In the genomic region with DNA sequence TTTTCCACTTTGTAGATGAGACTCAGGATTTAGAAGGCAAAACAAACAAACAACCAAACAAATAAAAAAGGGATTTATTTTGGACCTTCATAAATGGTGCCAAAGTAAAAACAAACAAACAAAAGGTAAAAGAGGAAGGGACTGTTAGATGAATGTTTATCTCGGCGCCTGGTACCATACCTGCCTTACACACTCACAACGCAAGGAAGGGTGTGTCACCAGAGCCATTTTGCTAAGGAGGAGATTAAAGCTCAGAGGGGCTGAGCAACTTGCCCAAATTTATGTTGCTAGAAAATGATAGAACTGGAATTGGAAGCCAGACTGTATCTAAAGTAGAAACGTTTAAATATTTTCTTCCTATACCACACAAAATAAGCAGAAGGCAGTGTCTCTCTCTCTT, we compare ENCODE assay signal across 8 cellular contexts. TPM values are rescaled to one million over a fixed set of nuclear protein-coding genes. Genes with fewer than 3 reads are reported as not detected.
DNase-seq lines count a peak whose midpoint lies in the region; ATAC-seq and TF ChIP-seq lines count a peak whose summit lies in the region.

No MANE protein-coding gene starts in this region.

- POLR2A ChIA-PET in AG04449 (lab: Yijun Ruan, JAX): interaction anchor here (0.7 to 1.1 kb wide), 2 partner anchors 261 to 296 kb away, joined by 3 read pairs; no protein-coding TSS in a partner anchor
- POLR2A ChIA-PET in activated naive CD8-positive, alpha-beta T cell treated with anti-CD3 and anti-CD28 coated beads, Interleukin-2, amount 10 ng/mL, durations not matched to agents 7 days and 5 days (lab: Charles Lee): no interaction called here

- H3K27me3 Mint-ChIP-seq in GM23338 (ENCODE audit: insufficient read depth, low read depth, poor library complexity): peaks cover 1% of the 10 kb centered on the region
- peaks cover 6% of the 10 kb centered on the region for H3K27me3 Mint-ChIP-seq in activated naive CD8-positive, alpha-beta T cell treated with anti-CD3 and anti-CD28 coated beads, Interleukin-2, amount 10 ng/mL, durations not matched to agents 7 days and 5 days

- H2AFZ ChIP-seq in GM23338 (peak overlapping the region; percentile 54), mesenchymal stem cell (ENCODE audit: low read depth, low read length) (no peak overlapping the region)

- H3K4me2 ChIP-seq in GM23338: peak overlapping the region; percentile 71; the same call in 1 of the 2 replicates
- H3K4me2 ChIP-seq in mesenchymal stem cell (ENCODE audit: low read length, poor library complexity, severe bottlenecking): no peak overlapping the region

- H3K4ac ChIP-seq in mesenchymal stem cell (ENCODE audit: low read depth in 1 of 2, low read length in 2 of 2): no peak overlapping the region

- CTCF ChIA-PET in AG04449 (lab: Yijun Ruan, JAX): interaction anchor here (0.6 to 4.8 kb wide), 33 partner anchors 12 to 1574 kb away, joined by 3 to 127 read pairs (median 4); no protein-coding TSS in a partner anchor

- H4K20me1 ChIP-seq in GM23338 (replicated peaks; ENCODE audit: insufficient read depth): no peaks in the 10 kb centered on the region

- H3K27ac Mint-ChIP-seq in GM23338: no peak overlapping the region; the same call in 1 of the 2 replicates
- H3K27ac Mint-ChIP-seq in activated naive CD8-positive, alpha-beta T cell treated with anti-CD3 and anti-CD28 coated beads, Interleukin-2, amount 10 ng/mL, durations not matched to agents 7 days and 5 days: peak overlapping the region; percentile 80

- H3K27me3 ChIP-seq in GM23338 (ENCODE audit: insufficient read depth) (no peaks in the 10 kb centered on the region), mesenchymal stem cell (ENCODE audit: control insufficient read depth in 1 of 2, insufficient read depth in 1 of 2, low read length in 2 of 2) (no peaks in the 10 kb centered on the region), sigmoid colon (no peaks in the 10 kb centered on the region)

- no peak for DNase-seq in AG04449 (ENCODE audit: low read depth, low spot score)
- DNase-seq in GM23338 (ENCODE audit: low spot score): no peak
- DNase-seq in activated naive CD8-positive, alpha-beta T cell treated with anti-CD3 and anti-CD28 coated beads, Interleukin-2, amount 10 ng/mL, durations not matched to agents 7 days and 5 days: no peak
- DNase-seq in mesenchymal stem cell: no peak
- DNase-seq in sigmoid colon: no peak
- no peak for DNase-seq in SK-N-DZ (ENCODE audit: low spot score)
- no peak for DNase-seq in SKM-1 (lab: John Stamatoyannopoulos, UW; ENCODE audit: unreplicated experiment)

- no peak overlapping the region for H3K14ac ChIP-seq in mesenchymal stem cell (ENCODE audit: low read length in 2 of 2)

- no peaks in the 10 kb centered on the region for H3F3A ChIP-seq in GM23338 (replicated peaks; ENCODE audit: low read depth)

- no peak overlapping the region for H3K23ac ChIP-seq in mesenchymal stem cell (ENCODE audit: low read length in 2 of 2)

- TF ChIP-seq POLR2A in sigmoid colon (IDR thresholded peaks at IDR 0.05): no peak

- no peak for TF ChIP-seq EP300 in sigmoid colon (IDR thresholded peaks at IDR 0.05)

- peaks cover 3% of the 10 kb centered on the region for H3K9me2 ChIP-seq in GM23338 (ENCODE audit: insufficient read depth)

- peaks cover 18% of the 10 kb centered on the region for H3K4me1 Mint-ChIP-seq in GM23338
- peaks cover 7% of the 10 kb centered on the region for H3K4me1 Mint-ChIP-seq in activated naive CD8-positive, alpha-beta T cell treated with anti-CD3 and anti-CD28 coated beads, Interleukin-2, amount 10 ng/mL, durations not matched to agents 7 days and 5 days

- H3K4me3 Mint-ChIP-seq in GM23338: peak overlapping the region; percentile 43
- peak overlapping the region; percentile 66 for H3K4me3 Mint-ChIP-seq in activated naive CD8-positive, alpha-beta T cell treated with anti-CD3 and anti-CD28 coated beads, Interleukin-2, amount 10 ng/mL, durations not matched to agents 7 days and 5 days

- no peak overlapping the region for H2BK15ac ChIP-seq in mesenchymal stem cell (ENCODE audit: low read depth, poor library complexity, severe bottlenecking)

- H3K27ac ChIP-seq in GM23338 (ENCODE audit: low read depth) (no peak overlapping the region), mesenchymal stem cell (ENCODE audit: low read length, poor library complexity, severe bottlenecking) (peak overlapping the region; percentile 67), sigmoid colon (no peak overlapping the region)

- ATAC-seq in GM23338: no peak
- ATAC-seq in activated naive CD8-positive, alpha-beta T cell treated with anti-CD3 and anti-CD28 coated beads, Interleukin-2, amount 10 ng/mL, durations not matched to agents 7 days and 5 days (ENCODE audit: low read depth): no peak
- ATAC-seq in GM21825 (IDR thresholded peaks at IDR 0.05; ENCODE audit: unreplicated experiment): no peak

- peak overlapping the region; percentile 55 for H4K8ac ChIP-seq in mesenchymal stem cell (ENCODE audit: low read length)

- H3K9me3 Mint-ChIP-seq in GM23338: no peaks in the 10 kb centered on the region; the same call in 2 of the 3 replicates
- H3K9me3 Mint-ChIP-seq in activated naive CD8-positive, alpha-beta T cell treated with anti-CD3 and anti-CD28 coated beads, Interleukin-2, amount 10 ng/mL, durations not matched to agents 7 days and 5 days: no peaks in the 10 kb centered on the region

- H2BK5ac ChIP-seq in mesenchymal stem cell (ENCODE audit: low read depth, low read length, poor library complexity, severe bottlenecking): no peak overlapping the region

- H3K4me1 ChIP-seq in GM23338 (ENCODE audit: insufficient read depth) (peaks cover 18% of the 10 kb centered on the region), mesenchymal stem cell (ENCODE audit: control insufficient read depth, insufficient read depth, low read depth, low read length) (peaks cover 9% of the 10 kb centered on the region), sigmoid colon (peaks cover 0 to 15% (median 3%) of the 10 kb centered on the region in 4 donors)

- intact Hi-C loops in sigmoid colon (cut with DNase I): loop anchor here (5.0 to 10.0 kb wide), 3 partner anchors 1348 to 1798 kb away; a partner anchor contains a TSS

- H3K79me2 ChIP-seq in GM23338 (replicated peaks; ENCODE audit: insufficient read depth): no peaks in the 10 kb centered on the region

- no peaks in the 10 kb centered on the region for H3K36me3 Mint-ChIP-seq in GM23338 (ENCODE audit: low read depth)
- H3K36me3 Mint-ChIP-seq in activated naive CD8-positive, alpha-beta T cell treated with anti-CD3 and anti-CD28 coated beads, Interleukin-2, amount 10 ng/mL, durations not matched to agents 7 days and 5 days: no peaks in the 10 kb centered on the region

- peak overlapping the region; percentile 44 for H3K4me3 ChIP-seq in AG04449 (ENCODE audit: low read depth, low read length)
- peak overlapping the region; percentile 47; the same call in 1 of the 2 replicates for H3K4me3 ChIP-seq in GM23338
- peak overlapping the region in 1 of 2 experiments; percentile 69 for H3K4me3 ChIP-seq in mesenchymal stem cell (ENCODE audit: insufficient read depth in 1 of 2, low read depth in 1 of 2, low read length in 2 of 2)
- H3K4me3 ChIP-seq in sigmoid colon: peak overlapping the region in 2 of 4 donors; percentile 10 to 17

- peak overlapping the region; percentile 92 for H3K9ac ChIP-seq in mesenchymal stem cell (ENCODE audit: low read length)

- H3K9me3 ChIP-seq in mesenchymal stem cell (ENCODE audit: control insufficient read depth, low read length) (no peaks in the 10 kb centered on the region), sigmoid colon (no peaks in the 10 kb centered on the region)

- no CpG with 5 or more reads among the region's 4 CpGs for WGBS in mesenchymal stem cell
- WGBS in sigmoid colon, 2 donors: 12 to 37% methylated on average over 4 of the region's 4 CpGs

- H3K18ac ChIP-seq in mesenchymal stem cell (ENCODE audit: low read depth in 1 of 2, low read length in 2 of 2): no peak overlapping the region

- TF ChIP-seq CTCF in AG04449 (IDR thresholded peaks at IDR 0.05; ENCODE audit: insufficient read depth, low read length, missing control alignments) (no peak), GM23338 (conservative IDR thresholded peaks at IDR 0.05; ENCODE audit: low read depth in 2 of 2) (no peak), sigmoid colon (IDR thresholded peaks at IDR 0.05) (no peak)

- H2BK12ac ChIP-seq in mesenchymal stem cell (ENCODE audit: low read length in 2 of 2): no peak overlapping the region

- no peaks in the 10 kb centered on the region for H3K36me3 ChIP-seq in GM23338 (ENCODE audit: insufficient read depth)
- no peaks in the 10 kb centered on the region for H3K36me3 ChIP-seq in mesenchymal stem cell (ENCODE audit: control insufficient read depth in 1 of 2, insufficient read depth in 2 of 2, low read depth in 1 of 2, low read length in 2 of 2)
- H3K36me3 ChIP-seq in sigmoid colon: no peaks in the 10 kb centered on the region

- H4K91ac ChIP-seq in mesenchymal stem cell (ENCODE audit: low read length): no peak overlapping the region

- peak overlapping the region; percentile 5 for H2AK5ac ChIP-seq in mesenchymal stem cell (ENCODE audit: low read length, severe bottlenecking)

- H2BK120ac ChIP-seq in mesenchymal stem cell (ENCODE audit: low read depth, low read length): no peak overlapping the region

- H3K79me1 ChIP-seq in mesenchymal stem cell (replicated peaks; ENCODE audit: low read length, poor library complexity, severe bottlenecking): no peaks in the 10 kb centered on the region

TF ChIP-seq in GM23338, 12 proteins besides CTCF, POLR2A, EP300 and RAD21 (continues in another document):
- TF ChIP-seq NANOG (IDR thresholded peaks at IDR 0.05; ENCODE audit: borderline replicate concordance): no peak
- TF ChIP-seq ZNF331 (CRISPR knock-in tag; IDR thresholded peaks at IDR 0.05; ENCODE audit: low read depth): no peak

RNA-seq across cellular contexts. Expression of a gene that starts 29.5 kb away (rescaled TPM):
- total RNA-seq in GM23338 (2014; rRNA removed; shearing (Covaris generic)): 31.6 and 43.2 TPM in 2 replicates
- 13.8 and 18.2 TPM in 2 replicates for polyA plus RNA-seq in GM23338 (2016; fragmentation: Nextera tagmentation; extraction: Ambion mirVana)
- total RNA-seq in activated naive CD8-positive, alpha-beta T cell treated with anti-CD3 and anti-CD28 coated beads, Interleukin-2, amount 10 ng/mL, durations not matched to agents 7 days and 5 days: 10 to 100 TPM; 50.6 to 52.5 TPM
- 17.5 TPM for polyA plus RNA-seq in mesenchymal stem cell (2013, experiment 1 of 2)
- 15.9 TPM for polyA plus RNA-seq in mesenchymal stem cell (2013, experiment 2 of 2)
- total RNA-seq in sigmoid colon: 10 to 100 TPM; 34.3 to 46.0 (median 40.7) TPM
- polyA plus RNA-seq in sigmoid colon: 10 to 100 TPM in 2 of 3 donors, 1 to 10 TPM in 1; 8.3 to 17.7 (median 10.8) TPM
- 16.2 and 17.1 TPM in 2 replicates for polyA plus RNA-seq in SK-N-DZ (2014; cell fraction: cytosol; rRNA removed)
- polyA plus RNA-seq in SK-N-DZ (2014; cell fraction: nucleus; rRNA removed): 27.2 and 38.8 TPM in 2 replicates
